Comparison of ENCODE assay signal across 9 cellular contexts in genomic region chr18:57915848-57916596, GRCh38.
DNase-seq lines count a peak whose midpoint lies in the region; ATAC-seq and TF ChIP-seq lines count a peak whose summit lies in the region.
"Had no signal": no experiment of that assay in that cellular context is flagged by ENCODE, and none has a peak within 500 bp of the region (broad histone marks: within the 10 kb centered on the region; RNA-seq: fewer than 3 reads in every experiment).

No MANE protein-coding gene starts in this region.

- POLR2A ChIA-PET in HEK293T (lab: Yijun Ruan, JAX), result no interaction called here

- H3K27ac ChIP-seq in angular gyrus (ENCODE audit: low read depth, low read length), result peak overlapping the region; percentile 75
- H3K27ac ChIP-seq: coronary artery had no signal

- CTCF ChIA-PET in HEK293T (lab: Yijun Ruan, JAX), result no interaction called here

- peak; percentile 97 for DNase-seq in DMS 273 (lab: John Stamatoyannopoulos, UW; ENCODE audit: unreplicated experiment)
- DNase-seq in NCI-H146 (lab: John Stamatoyannopoulos, UW), result peak; percentile 81
- DNase-seq in myocyte (ENCODE audit: low read depth), result peak; percentile 45
- no peak for DNase-seq in ecto neural progenitor cell (ENCODE audit: low spot score)
- no peak for DNase-seq in HEK293T (ENCODE audit: extremely low spot score)

- ATAC-seq in HG03521 (IDR thresholded peaks at IDR 0.05; ENCODE audit: unreplicated experiment) (no peak), HG02885 (IDR thresholded peaks at IDR 0.05; ENCODE audit: poor library complexity, unreplicated experiment) (no peak)

TF ChIP-seq in HEK293T, 16 proteins besides CTCF, POLR2A, EP300 and RAD21:
- TF ChIP-seq CTBP1 (IDR thresholded peaks at IDR 0.05; ENCODE audit: borderline replicate concordance) (no peak), LEF1 (IDR thresholded peaks at IDR 0.05; ENCODE audit: borderline replicate concordance) (no peak), HDGF (IDR thresholded peaks at IDR 0.05; ENCODE audit: borderline replicate concordance) (no peak)
TF ChIP-seq in HEK293T: peak in this region for 0.

Comparison
In these comparisons a context has a peak if more than half of its experiments do, and no peak if none do; other contexts are left out.
1. DNase-seq: peak in DMS 273 (single experiment), NCI-H146 (single experiment) and myocyte (single experiment); none in ecto neural progenitor cell (single experiment) and HEK293T (single experiment).